ENCODE assay signal across 7 cellular contexts in the genomic region with DNA sequence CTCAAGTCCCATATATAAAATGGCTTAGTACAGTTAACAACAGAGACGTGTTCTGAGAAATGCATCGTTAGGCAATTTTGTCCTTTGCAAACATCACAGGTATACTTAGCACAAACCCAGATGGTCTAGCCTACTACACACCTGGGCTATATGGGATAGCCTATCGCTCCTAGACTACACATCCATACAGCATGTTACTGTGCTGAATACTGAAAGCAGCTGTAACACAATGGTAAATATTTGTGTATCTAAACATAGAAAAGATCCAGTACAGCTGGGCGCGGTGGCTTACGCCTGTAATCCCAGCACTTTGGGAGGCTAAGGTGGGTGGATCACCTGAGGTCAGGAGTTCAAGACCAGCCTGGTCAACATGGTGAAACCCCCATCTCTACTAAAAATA. TPM values are rescaled to one million over a fixed set of nuclear protein-coding genes. Genes with fewer than 3 reads are reported as not detected.
DNase-seq lines count a peak whose midpoint lies in the region; ATAC-seq and TF ChIP-seq lines count a peak whose summit lies in the region.
"Not testable (repeated sequence)": the region's sequence is repeated elsewhere in the genome, so short reads cannot be mapped to it uniquely, and the experiment has no call there.

No MANE protein-coding gene starts in this region.

- H3K27me3 Mint-ChIP-seq in chondrocyte (ENCODE audit: low read depth); mesothelial cell of epicardium (ENCODE audit: low read depth); natural killer cell treated with Interleukin-12 subunit alpha and Interleukin-12 subunit beta and Interleukin-15 and Interleukin-18, amount 100 ng/mL, for 72 hours: not testable (repeated sequence)

- not testable (repeated sequence) for H3K9me3 ChIP-seq in spleen

- H3K4me3 Mint-ChIP-seq in chondrocyte (ENCODE audit: unreplicated experiment), result not testable (repeated sequence)
- H3K4me3 Mint-ChIP-seq in mesothelial cell of epicardium, result peak overlapping the region; percentile 24
- H3K4me3 Mint-ChIP-seq in natural killer cell treated with Interleukin-12 subunit alpha and Interleukin-12 subunit beta and Interleukin-15 and Interleukin-18, amount 100 ng/mL, for 72 hours, result peak overlapping the region; percentile 57

- not testable (repeated sequence) for TF ChIP-seq POLR2A in spleen (IDR thresholded peaks at IDR 0.05)

- peaks cover 19% of the 10 kb centered on the region for H3K4me1 Mint-ChIP-seq in chondrocyte (ENCODE audit: low read depth)
- H3K4me1 Mint-ChIP-seq in mesothelial cell of epicardium, result peaks cover 19% of the 10 kb centered on the region
- peaks cover 21 to 23% of the 10 kb centered on the region in 2 donors for H3K4me1 Mint-ChIP-seq in natural killer cell treated with Interleukin-12 subunit alpha and Interleukin-12 subunit beta and Interleukin-15 and Interleukin-18, amount 100 ng/mL, for 72 hours (ENCODE audit: low read depth in 2 of 2)

- H3K27ac Mint-ChIP-seq in chondrocyte (ENCODE audit: unreplicated experiment); natural killer cell treated with Interleukin-12 subunit alpha and Interleukin-12 subunit beta and Interleukin-15 and Interleukin-18, amount 100 ng/mL, for 72 hours: not testable (repeated sequence)
- H3K27ac Mint-ChIP-seq in mesothelial cell of epicardium, result peak overlapping the region; percentile 71

- H3K9me3 Mint-ChIP-seq in chondrocyte (ENCODE audit: low read depth); mesothelial cell of epicardium; natural killer cell treated with Interleukin-12 subunit alpha and Interleukin-12 subunit beta and Interleukin-15 and Interleukin-18, amount 100 ng/mL, for 72 hours: not testable (repeated sequence)

- not testable (repeated sequence) for TF ChIP-seq CTCF in chondrocyte (IDR thresholded peaks at IDR 0.05); mesothelial cell of epicardium (IDR thresholded peaks at IDR 0.05; ENCODE audit: unreplicated experiment); spleen (IDR thresholded peaks at IDR 0.05 in 8 of 11, conservative IDR thresholded peaks at IDR 0.05 in 3 of 11)

- H3K27me3 ChIP-seq in spleen (replicated peaks in 1 of 7), result not testable (repeated sequence)

- H3K4me1 ChIP-seq in spleen, result peaks cover 13 to 30% (median 26%) of the 10 kb centered on the region in 6 donors

- DNase-seq in COLO668 (lab: John Stamatoyannopoulos, UW; ENCODE audit: unreplicated experiment) (peak; percentile 4), OCI-M1 (lab: John Stamatoyannopoulos, UW) (peak; percentile 58), chondrocyte (ENCODE audit: low spot score) (peak; percentile 14), spleen (peak; percentile 32)
- peak; percentile 4 for DNase-seq in activated T-cell treated with anti-CD3 and anti-CD28 coated beads, Interleukin-2, amount 50 U/mL, for 1 hour
- not testable (repeated sequence) for DNase-seq in mesothelial cell of epicardium (ENCODE audit: low spot score in 2 of 2, unreplicated experiment in 2 of 2); natural killer cell treated with Interleukin-12 subunit alpha and Interleukin-12 subunit beta and Interleukin-15 and Interleukin-18, amount 100 ng/mL, for 72 hours (ENCODE audit: low spot score)

- 85 to 95% (median 93%) methylated on average over 6 of the region's 6 CpGs for WGBS in spleen, 5 donors

- not testable (repeated sequence) for H3K36me3 Mint-ChIP-seq in chondrocyte (ENCODE audit: low read depth); mesothelial cell of epicardium; natural killer cell treated with Interleukin-12 subunit alpha and Interleukin-12 subunit beta and Interleukin-15 and Interleukin-18, amount 100 ng/mL, for 72 hours

- intact Hi-C loops in spleen (cut with DNase I; ENCODE audit: low total_unique reads), result not testable (repeated sequence)

- H3K27ac ChIP-seq in spleen, result not testable (repeated sequence)

- not testable (repeated sequence) for H3K36me3 ChIP-seq in spleen

- not testable (repeated sequence) for H3K4me3 ChIP-seq in spleen

- not testable (repeated sequence) for ATAC-seq in natural killer cell treated with Interleukin-12 subunit alpha and Interleukin-12 subunit beta and Interleukin-15 and Interleukin-18, amount 100 ng/mL, for 72 hours

RNA-seq across cellular contexts. Expression of gene PPP6R3, which starts 2.2 kb away (rescaled TPM):
- 73.4 to 76.1 TPM (median 75.1 TPM) in 3 replicates for total RNA-seq in chondrocyte
- total RNA-seq in mesothelial cell of epicardium, result 133 to 141 TPM (median 137 TPM) in 3 replicates
- 100 to 1,000 TPM; 188 to 189 TPM for total RNA-seq in natural killer cell treated with Interleukin-12 subunit alpha and Interleukin-12 subunit beta and Interleukin-15 and Interleukin-18, amount 100 ng/mL, for 72 hours
- total RNA-seq in spleen, result 100 to 1,000 TPM; 112 to 178 (median 149) TPM
- 10 to 100 TPM; 23.9 to 33.7 (median 28.1) TPM for polyA plus RNA-seq in spleen
